ENCODE assay signal across 8 cellular contexts in genomic region chr10:15860692-15861201, GRCh38. TPM values are rescaled to one million over a fixed set of nuclear protein-coding genes. Genes with fewer than 3 reads are reported as not detected.
DNase-seq lines count a peak whose midpoint lies in the region; ATAC-seq and TF ChIP-seq lines count a peak whose summit lies in the region.

No MANE protein-coding gene starts in this region.

- ATAC-seq in SK-N-SH treated with all-trans-retinoic acid at 6 μM for 48 hours = peak; percentile 40
- ATAC-seq in HG02588 (IDR thresholded peaks at IDR 0.05; ENCODE audit: unreplicated experiment) = no peak
- no peak for ATAC-seq in HG03095 (IDR thresholded peaks at IDR 0.05; ENCODE audit: unreplicated experiment)

- H3K4me3 ChIP-seq in GM12865 (ENCODE audit: low read depth, low read length) = peak overlapping the region; percentile 96
- H3K4me3 ChIP-seq in fibroblast of mammary gland (ENCODE audit: control insufficient read depth, low read depth, low read length) = peak overlapping the region; percentile 97
- peak overlapping the region; percentile 92 for H3K4me3 ChIP-seq in retinal pigment epithelial cell (ENCODE audit: low read length)

- TF ChIP-seq CTCF in GM12865 (IDR thresholded peaks at IDR 0.05; ENCODE audit: insufficient read depth, low read depth, low read length, missing control alignments) = no peak
- TF ChIP-seq CTCF in fibroblast of mammary gland (conservative IDR thresholded peaks at IDR 0.05; ENCODE audit: control insufficient read depth, insufficient read depth, low read depth, low read length) = no peak
- no peak for TF ChIP-seq CTCF in retinal pigment epithelial cell (conservative IDR thresholded peaks at IDR 0.05; ENCODE audit: low read depth, low read length)

- DNase-seq in GM12865 (ENCODE audit: low read depth) = no peak
- DNase-seq in fibroblast of mammary gland (ENCODE audit: low read depth) = peak; percentile 7
- DNase-seq in retinal pigment epithelial cell (ENCODE audit: low read depth) = no peak
- no peak for DNase-seq in mesenteric fat pad (ENCODE audit: low spot score)
- no peak for DNase-seq in T-helper 9 cell

TF ChIP-seq in SK-N-SH treated with all-trans-retinoic acid at 6 μM for 48 hours, 23 proteins besides CTCF, POLR2A, EP300 and RAD21:
- 0 out of 2 replicates have a peak, but pooled peaks have one; percentile 5 for TF ChIP-seq CSDC2 (CRISPR knock-in tag; IDR thresholded peaks at IDR 0.05)
- no peak for TF ChIP-seq ISL1 (CRISPR knock-in tag; IDR thresholded peaks at IDR 0.05)
- peak; percentile 67; the same call in 1 of the 2 replicates for TF ChIP-seq OSR1 (CRISPR knock-in tag; IDR thresholded peaks at IDR 0.05)
- no peak for TF ChIP-seq ESRRG (CRISPR knock-in tag; IDR thresholded peaks at IDR 0.05)
- TF ChIP-seq PATZ1 (CRISPR knock-in tag; IDR thresholded peaks at IDR 0.05; ENCODE audit: borderline replicate concordance) = no peak
- no peak for TF ChIP-seq ZNF565 (CRISPR knock-in tag; conservative IDR thresholded peaks at IDR 0.05; ENCODE audit: low read depth)
- TF ChIP-seq CSRNP3 (CRISPR knock-in tag; IDR thresholded peaks at IDR 0.05) = no peak
- no peak for TF ChIP-seq ARNTL (CRISPR knock-in tag; IDR thresholded peaks at IDR 0.05; ENCODE audit: borderline replicate concordance, low read depth)
- no peak for TF ChIP-seq POU6F1 (CRISPR knock-in tag; IDR thresholded peaks at IDR 0.05; ENCODE audit: borderline replicate concordance, low read depth)
- TF ChIP-seq ZFP3 (CRISPR knock-in tag; IDR thresholded peaks at IDR 0.05) = peak; percentile 76; the same call in 1 of the 2 replicates
- no peak for TF ChIP-seq SNAI2 (CRISPR knock-in tag; IDR thresholded peaks at IDR 0.05)
- no peak for TF ChIP-seq TCF4 (CRISPR knock-in tag; IDR thresholded peaks at IDR 0.05; ENCODE audit: borderline replicate concordance)
- no peak for TF ChIP-seq GLIS3 (CRISPR knock-in tag; IDR thresholded peaks at IDR 0.05)
- no peak for TF ChIP-seq BACH2 (CRISPR knock-in tag; IDR thresholded peaks at IDR 0.05; ENCODE audit: borderline replicate concordance)

RNA-seq across cellular contexts. Expression of gene MINDY3, which starts 0.4 kb away (rescaled TPM):
- 25.4 TPM for total RNA-seq in mesenteric fat pad
